Comparison of ENCODE assay signal across 22 cellular contexts in the genomic region with DNA sequence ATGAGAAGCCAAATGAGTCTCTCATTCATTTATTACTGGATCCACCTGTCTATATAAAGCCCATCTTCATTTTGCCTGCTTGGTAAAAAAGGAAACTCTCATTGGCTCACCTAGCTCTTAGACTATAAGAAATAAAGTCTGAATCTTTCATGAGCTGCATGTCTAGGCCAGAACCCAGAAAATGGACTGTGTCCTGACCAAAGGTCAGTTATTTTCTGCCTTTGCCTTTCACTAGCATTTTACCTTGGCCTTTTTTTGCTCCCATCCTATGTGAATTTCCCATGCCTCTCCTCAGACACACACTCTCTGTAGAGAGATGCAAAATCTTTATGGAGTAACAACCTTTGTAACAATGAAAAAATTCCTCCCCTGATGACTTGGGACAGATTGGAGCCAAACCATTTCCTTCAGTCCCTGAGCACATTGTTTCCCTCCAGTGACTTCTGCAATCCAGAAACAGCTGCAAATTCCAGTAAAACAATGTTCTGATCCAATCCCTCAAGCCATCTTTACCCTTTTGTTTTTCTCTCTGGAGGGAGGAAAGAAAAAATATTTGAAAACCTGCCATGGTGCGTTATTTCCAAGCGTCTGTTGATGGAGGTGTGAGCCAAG.
"Had no signal": no experiment of that assay in that cellular context is flagged by ENCODE, and none has a peak within 500 bp of the region (broad histone marks: within the 10 kb centered on the region; RNA-seq: fewer than 3 reads in every experiment).

No MANE protein-coding gene starts in this region.

- DNase-seq: activated CD4-positive, alpha-beta memory T cell treated with anti-CD3 and anti-CD28 coated beads, Interleukin-2, amount 10 ng/mL, durations not matched to agents 7 days and 5 days; activated CD4-positive, alpha-beta T cell treated with anti-CD3 and anti-CD28 coated beads for 4 hours; activated effector memory CD4-positive, alpha-beta T cell treated with anti-CD3 and anti-CD28 coated beads, Interleukin-2, amount 50 U/mL, for 16 hours; activated T-cell treated with anti-CD3 and anti-CD28 coated beads, Interleukin-2, amount 50 U/mL, for 48 hours; amygdala; body of pancreas; cortex of kidney; effector memory CD4-positive, alpha-beta T cell; mammary epithelial cell; mucosa of descending colon; natural killer cell; stimulated activated CD4-positive, alpha-beta T cell treated with anti-CD3 and anti-CD28 coated beads, Interleukin-4, amount 100 ng/mL, for 24 hours; stimulated activated naive CD4-positive, alpha-beta T cell treated with Interleukin-2 at 50 U/mL for 16 hours; substantia nigra; T-helper 17 cell; uterus had no signal

- H3K27me3 Mint-ChIP-seq: activated naive CD8-positive, alpha-beta T cell; T-helper 17 cell had no signal

- H3K4me3 ChIP-seq: body of pancreas, mucosa of descending colon, skin epidermis, tibial nerve, uterus had no signal

- H3K27ac ChIP-seq: body of pancreas, neutrophil, parathyroid adenoma, tibial nerve, uterus had no signal

- H3K4me1 ChIP-seq: body of pancreas, parathyroid adenoma, tibial nerve, uterus had no signal

- H3K4me3 Mint-ChIP-seq: activated CD4-positive, alpha-beta memory T cell treated with anti-CD3 and anti-CD28 coated beads, Interleukin-2, amount 10 ng/mL, durations not matched to agents 7 days and 5 days; activated naive CD8-positive, alpha-beta T cell; natural killer cell; T-helper 17 cell; WTC11 had no signal

- H3K9me3 Mint-ChIP-seq: activated CD4-positive, alpha-beta memory T cell treated with anti-CD3 and anti-CD28 coated beads, Interleukin-2, amount 10 ng/mL, durations not matched to agents 7 days and 5 days; natural killer cell had no signal

- H3K9me3 ChIP-seq: body of pancreas, mucosa of descending colon, neutrophil, tibial nerve, uterus had no signal

- H3K36me3 ChIP-seq: neutrophil, tibial nerve, uterus had no signal

- ATAC-seq: body of pancreas, mucosa of descending colon, natural killer cell, T-helper 17 cell, WTC11 had no signal

- H3K36me3 Mint-ChIP-seq: activated naive CD8-positive, alpha-beta T cell; natural killer cell; WTC11 had no signal

- H3K27me3 ChIP-seq: body of pancreas, neutrophil, tibial nerve, uterus had no signal

- H3K4me1 Mint-ChIP-seq: activated CD4-positive, alpha-beta memory T cell treated with anti-CD3 and anti-CD28 coated beads, Interleukin-2, amount 10 ng/mL, durations not matched to agents 7 days and 5 days; natural killer cell; T-helper 17 cell; WTC11 had no signal

- H3K27ac Mint-ChIP-seq: activated CD4-positive, alpha-beta memory T cell treated with anti-CD3 and anti-CD28 coated beads, Interleukin-2, amount 10 ng/mL, durations not matched to agents 7 days and 5 days; activated naive CD8-positive, alpha-beta T cell; natural killer cell; T-helper 17 cell; WTC11 had no signal
